In the genomic region with DNA sequence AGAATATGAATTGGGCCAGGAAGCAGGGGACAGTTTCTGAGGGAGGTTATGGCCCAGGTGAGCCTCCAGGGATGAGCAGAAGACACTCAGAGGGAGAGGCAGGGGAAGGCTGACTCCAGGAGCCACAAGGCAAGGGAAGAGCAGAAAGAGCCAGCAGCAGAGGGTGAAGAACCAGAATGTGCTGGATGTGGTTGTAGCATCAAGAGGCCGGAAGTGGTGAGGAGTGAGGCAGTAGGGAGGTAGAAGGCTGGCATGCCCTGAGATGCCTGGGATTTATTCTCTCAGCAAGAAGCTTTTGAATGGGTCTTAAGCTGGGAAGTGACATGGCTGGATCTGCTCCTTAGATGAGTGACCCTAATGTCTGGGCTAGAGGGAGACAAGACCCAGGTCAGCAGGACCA, we compare ENCODE assay signal across 1 cellular context.
TF ChIP-seq lines count a peak whose summit lies in the region.

No MANE protein-coding gene starts in this region.

TF ChIP-seq in GM23338, 12 proteins besides CTCF, POLR2A, EP300 and RAD21 (continued from another document):
- TF ChIP-seq, protein P1, sequence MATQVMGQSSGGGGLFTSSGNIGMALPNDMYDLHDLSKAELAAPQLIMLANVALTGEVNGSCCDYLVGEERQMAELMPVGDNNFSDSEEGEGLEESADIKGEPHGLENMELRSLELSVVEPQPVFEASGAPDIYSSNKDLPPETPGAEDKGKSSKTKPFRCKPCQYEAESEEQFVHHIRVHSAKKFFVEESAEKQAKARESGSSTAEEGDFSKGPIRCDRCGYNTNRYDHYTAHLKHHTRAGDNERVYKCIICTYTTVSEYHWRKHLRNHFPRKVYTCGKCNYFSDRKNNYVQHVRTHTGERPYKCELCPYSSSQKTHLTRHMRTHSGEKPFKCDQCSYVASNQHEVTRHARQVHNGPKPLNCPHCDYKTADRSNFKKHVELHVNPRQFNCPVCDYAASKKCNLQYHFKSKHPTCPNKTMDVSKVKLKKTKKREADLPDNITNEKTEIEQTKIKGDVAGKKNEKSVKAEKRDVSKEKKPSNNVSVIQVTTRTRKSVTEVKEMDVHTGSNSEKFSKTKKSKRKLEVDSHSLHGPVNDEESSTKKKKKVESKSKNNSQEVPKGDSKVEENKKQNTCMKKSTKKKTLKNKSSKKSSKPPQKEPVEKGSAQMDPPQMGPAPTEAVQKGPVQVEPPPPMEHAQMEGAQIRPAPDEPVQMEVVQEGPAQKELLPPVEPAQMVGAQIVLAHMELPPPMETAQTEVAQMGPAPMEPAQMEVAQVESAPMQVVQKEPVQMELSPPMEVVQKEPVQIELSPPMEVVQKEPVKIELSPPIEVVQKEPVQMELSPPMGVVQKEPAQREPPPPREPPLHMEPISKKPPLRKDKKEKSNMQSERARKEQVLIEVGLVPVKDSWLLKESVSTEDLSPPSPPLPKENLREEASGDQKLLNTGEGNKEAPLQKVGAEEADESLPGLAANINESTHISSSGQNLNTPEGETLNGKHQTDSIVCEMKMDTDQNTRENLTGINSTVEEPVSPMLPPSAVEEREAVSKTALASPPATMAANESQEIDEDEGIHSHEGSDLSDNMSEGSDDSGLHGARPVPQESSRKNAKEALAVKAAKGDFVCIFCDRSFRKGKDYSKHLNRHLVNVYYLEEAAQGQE (IDR thresholded peaks at IDR 0.05; ENCODE audit: unreplicated experiment) = no peak
- TF ChIP-seq ZNF114 (CRISPR knock-in tag; IDR thresholded peaks at IDR 0.05) (no peak), ZNF462 (CRISPR knock-in tag; IDR thresholded peaks at IDR 0.05) (no peak), POLR2AphosphoS5 (IDR thresholded peaks at IDR 0.05; ENCODE audit: low read depth) (no peak), ZNF331 (CRISPR knock-in tag; IDR thresholded peaks at IDR 0.05; ENCODE audit: low read depth) (no peak), JUNB (IDR thresholded peaks at IDR 0.05; ENCODE audit: unreplicated experiment) (no peak), EZH2phosphoT487 (IDR thresholded peaks at IDR 0.05; ENCODE audit: unreplicated experiment) (no peak), STAT1 (IDR thresholded peaks at IDR 0.05; ENCODE audit: unreplicated experiment) (no peak)
